In genomic region chr9:33493814-33494213, GRCh38 we compare ENCODE assay signal across 15 cellular contexts. TPM values are rescaled to one million over a fixed set of nuclear protein-coding genes. Genes with fewer than 3 reads are reported as not detected.
DNase-seq lines count a peak whose midpoint lies in the region; ATAC-seq, FAIRE-seq and TF ChIP-seq lines count a peak whose summit lies in the region.
"Not testable (repeated sequence)": the region's sequence is repeated elsewhere in the genome, so short reads cannot be mapped to it uniquely, and the experiment has no call there.
"Had no signal": no experiment of that assay in that cellular context is flagged by ENCODE, and none has a peak within 500 bp of the region (broad histone marks: within the 10 kb centered on the region; RNA-seq: fewer than 3 reads in every experiment).

No MANE protein-coding gene starts in this region.

- H3K4me3 ChIP-seq in A549; K562; HepG2 (replicated peaks in 1 of 3; ENCODE audit: insufficient read depth in 1 of 3, low read depth in 2 of 3, low read length in 3 of 3); pancreas: not testable (repeated sequence)

- DNase-seq in A549 (ENCODE audit: low read depth in 1 of 2, low spot score in 1 of 2); HepG2 (ENCODE audit: low spot score); pancreas: not testable (repeated sequence)
- DNase-seq in EH (ENCODE audit: low read depth) (peak; percentile 29), M059J (ENCODE audit: low read depth) (peak; percentile 32), K562 (ENCODE audit: extremely low read depth in 1 of 4, low spot score in 3 of 4) (peak in 1 of 4 experiments; percentile 13), erythroblast (lab: John Stamatoyannopoulos, UW) (peak; percentile 45 to 59)

- TF ChIP-seq RAD21 in A549 (conservative IDR thresholded peaks at IDR 0.05 in 1 of 2, IDR thresholded peaks at IDR 0.05 in 1 of 2); K562 (CRISPR knock-in tag; conservative IDR thresholded peaks at IDR 0.05 in 1 of 2, IDR thresholded peaks at IDR 0.05 in 1 of 2); HepG2 (CRISPR knock-in tag; IDR thresholded peaks at IDR 0.05): not testable (repeated sequence)

- POLR2A ChIA-PET in A549 (lab: Yijun Ruan, JAX); HepG2 (lab: Yijun Ruan, JAX): not testable (repeated sequence)
- POLR2A ChIA-PET in K562 (lab: Yijun Ruan, JAX): interaction anchor here (1.0 kb wide), 1 partner anchor 19 kb away, joined by 6 read pairs; the partner anchor contains the start of gene NOL6

- peak overlapping the region; percentile 26; the same call in 1 of the 3 replicates for H3K4me2 ChIP-seq in A549
- not testable (repeated sequence) for H3K4me2 ChIP-seq in K562 (ENCODE audit: insufficient read depth, low read length); HepG2 (ENCODE audit: low read depth, low read length)

- CTCF ChIA-PET in A549 (lab: Yijun Ruan, JAX): interaction anchor here (1.3 to 1.4 kb wide), 3 partner anchors 9 to 119 kb away, joined by 3 to 6 read pairs (median 5); no protein-coding TSS in a partner anchor
- CTCF ChIA-PET in K562 (lab: Yijun Ruan, JAX; ENCODE audit: low intra/inter-chr PET ratio); HepG2 (lab: Yijun Ruan, JAX; ENCODE audit: low intra/inter-chr PET ratio, low total read pairs): not testable (repeated sequence)

- H3K4me1 ChIP-seq in A549: peaks cover 20% of the 10 kb centered on the region
- not testable (repeated sequence) for H3K4me1 ChIP-seq in K562 (replicated peaks in 1 of 2; ENCODE audit: control insufficient read depth in 2 of 2, insufficient read depth in 2 of 2, low read length in 2 of 2); HepG2 (ENCODE audit: insufficient read depth, low read length); pancreas

- in situ Hi-C loops in K562 (cut with MboI); HepG2 (cut with HindIII; ENCODE audit: extremely low pct_ligation_motif_present, low pct_unique_long_range_greater_than_20kb): not testable (repeated sequence)

- not testable (repeated sequence) for H3K9me1 ChIP-seq in K562 (ENCODE audit: control insufficient read depth, insufficient read depth, low read length)

- not testable (repeated sequence) for H4K20me1 ChIP-seq in K562 (replicated peaks; ENCODE audit: control insufficient read depth, insufficient read depth, low read length); HepG2 (ENCODE audit: insufficient read depth, low read length)

- FAIRE-seq in A549 (lab: Jason Lieb, UNC); HepG2 (lab: Jason Lieb, UNC); pancreas (lab: Jason Lieb, UNC): not testable (repeated sequence)
- peak; percentile 23 for FAIRE-seq in K562 (lab: Jason Lieb, UNC)

- WGBS in A549 (ENCODE audit: missing lambda C conversion rate): 27% methylated on average over 2 of the region's 2 CpGs
- WGBS in K562 (ENCODE audit: insufficient coverage, low coverage, missing lambda C conversion rate): 0% methylated on average over 2 of the region's 2 CpGs
- 3% methylated on average over 2 of the region's 2 CpGs for WGBS in HepG2 (ENCODE audit: low lambda C conversion rate)
- 16 to 18% methylated on average over 2 of the region's 2 CpGs for WGBS in pancreas, 2 donors

- not testable (repeated sequence) for H3K27ac ChIP-seq in A549; K562 (ENCODE audit: extremely low read depth, low read depth, low read length); HepG2 (ENCODE audit: extremely low read length, insufficient read depth, low read length)
- H3K27ac ChIP-seq in VCaP (peak overlapping the region; percentile 84), pancreas (peak overlapping the region in 1 of 4 donors; percentile 39)

- not testable (repeated sequence) for TF ChIP-seq CTCF in A549 (IDR thresholded peaks at IDR 0.05); VCaP (conservative IDR thresholded peaks at IDR 0.05); K562 (IDR thresholded peaks at IDR 0.05 in 2 of 3, conservative IDR thresholded peaks at IDR 0.05 in 1 of 3; ENCODE audit: insufficient read depth in 2 of 3, low read depth in 1 of 3, low read length in 3 of 3); HepG2 (CRISPR knock-in tag; IDR thresholded peaks at IDR 0.05); pancreas (IDR thresholded peaks at IDR 0.05)

- intact Hi-C loops in K562 (cut with micrococcal nuclease); HepG2 (cut with micrococcal nuclease; ENCODE audit: unreplicated experiment); pancreas (cut with DNase I): not testable (repeated sequence)

- H3K36me3 ChIP-seq in K562 (ENCODE audit: control insufficient read depth, insufficient read depth, low read length); HepG2 (replicated peaks in 1 of 2; ENCODE audit: control insufficient read depth in 1 of 2, insufficient read depth in 2 of 2, low read length in 2 of 2); pancreas: not testable (repeated sequence)

- TF ChIP-seq POLR2A in A549 (IDR thresholded peaks at IDR 0.05; ENCODE audit: low read length); K562 (conservative IDR thresholded peaks at IDR 0.05); erythroblast (IDR thresholded peaks at IDR 0.05; ENCODE audit: low read length); HepG2 (IDR thresholded peaks at IDR 0.05; ENCODE audit: insufficient read depth in 1 of 2, low read depth in 2 of 2, low read length in 2 of 2): not testable (repeated sequence)

- H3K79me2 ChIP-seq in K562 (ENCODE audit: control insufficient read depth, insufficient read depth, low read length); HepG2 (ENCODE audit: insufficient read depth, low read length): not testable (repeated sequence)

- not testable (repeated sequence) for TF ChIP-seq EP300 in A549 (IDR thresholded peaks at IDR 0.05); K562 (IDR thresholded peaks at IDR 0.05; ENCODE audit: low read length); HepG2 (IDR thresholded peaks at IDR 0.05; ENCODE audit: low read depth in 2 of 2, low read length in 2 of 2); HepG2 (CRISPR knock-in tag; IDR thresholded peaks at IDR 0.05; ENCODE audit: borderline replicate concordance)

- not testable (repeated sequence) for H2AFZ ChIP-seq in K562 (ENCODE audit: low read depth, low read length); HepG2 (ENCODE audit: low read length)

- H3K27me3 ChIP-seq in K562 (ENCODE audit: control insufficient read depth in 2 of 2, insufficient read depth in 2 of 2, low read length in 2 of 2); HepG2 (ENCODE audit: control insufficient read depth in 1 of 2, insufficient read depth in 2 of 2, low read length in 2 of 2); pancreas: not testable (repeated sequence)

- not testable (repeated sequence) for ATAC-seq in A549, K562, HepG2
- peak in 3 of 4 donors; percentile 9 to 27 (median 9) for ATAC-seq in pancreas

- not testable (repeated sequence) for BruUV-seq in K562 (replicated peaks; lab: Mats Ljungman, UMichigan); HepG2 (replicated peaks; lab: Mats Ljungman, UMichigan)

- H3K9me3 ChIP-seq in A549; K562 (replicated peaks; ENCODE audit: control insufficient read depth, insufficient read depth, low read depth, low read length); HepG2 (ENCODE audit: low read length); pancreas: not testable (repeated sequence)

- not testable (repeated sequence) for H3K9ac ChIP-seq in K562 (ENCODE audit: insufficient read depth in 1 of 2, low read depth in 2 of 2, low read length in 2 of 2); HepG2 (ENCODE audit: insufficient read depth, low read depth, low read length)

RNA-seq across cellular contexts. Expression of gene NOL6, which starts 20.1 kb away (rescaled TPM):
- polyA plus RNA-seq in A549 (2011; rRNA removed) (49.5 and 56.6 TPM in 2 replicates), A549 (2017; fragmentation: RNase III; extraction: RNeasy Plus Mini Kit Qiagen cat#74134 plus additional on column Dnase treatment) (52.0 to 56.2 TPM (median 52.8 TPM) in 3 replicates), K562 (2011; rRNA removed) (23.5 and 42.1 TPM in 2 replicates), K562 (2014; fragmentation: Illumina TruSeq; extraction: Trizol) (49.9 and 51.2 TPM in 2 replicates), K562 (2014; fragmentation: Nextera tagmentation; extraction: Ambion mirVana) (1 to 10 TPM; 7.7 to 9.4 TPM), K562 (2014; rRNA removed) (33.5 and 35.0 TPM in 2 replicates), HepG2 (2011; rRNA removed) (17.0 and 23.0 TPM in 2 replicates), pancreas (10 to 100 TPM; 27.8 to 28.2 TPM)
- 61.8 and 73.6 TPM in 2 replicates for polyA plus RNA-seq in A549 (2012; cell fraction: cytosol; rRNA removed)
- polyA plus RNA-seq in A549 (2012; cell fraction: nucleus; rRNA removed): 106 and 132 TPM in 2 replicates
- polyA minus RNA-seq in A549 (2011; rRNA and poly(A)+ RNA removed): 74.8 and 80.7 TPM in 2 replicates
- total RNA-seq in M059J (2014; rRNA removed; shearing (Covaris generic)): 30.2 and 39.3 TPM in 2 replicates
- total RNA-seq in K562 (2011; cell fraction: chromatin; rRNA removed; ENCODE audit: low replicate concordance): 80.3 and 225 TPM in 2 replicates
- total RNA-seq in K562 (2011; cell fraction: nucleolus; rRNA removed): 122 and 123 TPM in 2 replicates
- 77.3 and 80.3 TPM in 2 replicates for total RNA-seq in K562 (2011; cell fraction: nucleoplasm; rRNA removed)
- total RNA-seq in K562 (2014; rRNA removed) (23.0 and 37.0 TPM in 2 replicates), K562 (2014; rRNA removed; fragmentation: Illumina TruSeq; extraction: Trizol) (23.0 and 27.0 TPM in 2 replicates), K562 (2015; rRNA removed; fragmentation: Illumina TruSeq; extraction: Trizol) (29.8 and 31.0 TPM in 2 replicates), K562 (2021) (58.9 and 61.1 TPM in 2 replicates), HepG2 (2016; rRNA removed; fragmentation: Illumina TruSeq; extraction: Trizol) (28.6 and 30.2 TPM in 2 replicates), pancreas (10 to 100 TPM; 10.9 to 20.6 (median 17.6) TPM)
- polyA plus RNA-seq in K562 (2011; cell fraction: cytosol; rRNA removed): 21.5 and 30.8 TPM in 2 replicates
- 106 and 124 TPM in 2 replicates for polyA plus RNA-seq in K562 (2011; cell fraction: nucleus; rRNA removed)
- polyA plus RNA-seq in K562 (2012): 25.7 and 37.3 TPM in 2 replicates
- 24.9 and 28.2 TPM in 2 replicates for polyA minus RNA-seq in K562 (2011; rRNA and poly(A)+ RNA removed)
- 21.5 and 28.5 TPM in 2 replicates for polyA minus RNA-seq in K562 (2011; cell fraction: cytosol; rRNA and poly(A)+ RNA removed)
- polyA minus RNA-seq in K562 (2011; cell fraction: nucleus; rRNA and poly(A)+ RNA removed): 39.3 and 50.3 TPM in 2 replicates
- 2.8 and 3.9 TPM in 2 replicates for total RNA-seq in HepG2 (2016; cell fraction: cytosol; rRNA removed; fragmentation: Illumina TruSeq; extraction: Trizol; ENCODE audit: low read depth)
- total RNA-seq in HepG2 (2016; cell fraction: insoluble cytoplasmic fraction; rRNA removed; fragmentation: Illumina TruSeq; extraction: Trizol): 22.1 and 31.4 TPM in 2 replicates
- total RNA-seq in HepG2 (2016; cell fraction: membrane; rRNA removed; fragmentation: Illumina TruSeq; extraction: Trizol): 9.8 and 10.2 TPM in 2 replicates
- total RNA-seq in HepG2 (2016; cell fraction: nucleus; rRNA removed; fragmentation: Illumina TruSeq; extraction: Trizol): 23.4 and 29.5 TPM in 2 replicates
- polyA plus RNA-seq in HepG2 (2011; cell fraction: cytosol; rRNA removed): 9.7 and 9.8 TPM in 2 replicates
- 48.7 and 50.3 TPM in 2 replicates for polyA plus RNA-seq in HepG2 (2011; cell fraction: nucleus; rRNA removed)
- 14.2 and 17.1 TPM in 2 replicates for polyA plus RNA-seq in HepG2 (2012)
- 2.5 and 2.9 TPM in 2 replicates for polyA plus RNA-seq in HepG2 (2016; cell fraction: cytosol; fragmentation: Illumina TruSeq; extraction: Trizol; ENCODE audit: low read depth)
- 22.0 and 27.2 TPM in 2 replicates for polyA plus RNA-seq in HepG2 (2016; cell fraction: insoluble cytoplasmic fraction; fragmentation: Illumina TruSeq; extraction: Trizol; ENCODE audit: low read depth)
- 5.3 and 7.6 TPM in 2 replicates for polyA plus RNA-seq in HepG2 (2016; cell fraction: membrane; fragmentation: Illumina TruSeq; extraction: Trizol; ENCODE audit: low read depth)
- polyA plus RNA-seq in HepG2 (2016; cell fraction: nucleus; fragmentation: Illumina TruSeq; extraction: Trizol; ENCODE audit: insufficient read depth, low read depth): 49.3 and 51.6 TPM in 2 replicates
- 38.5 and 95.8 TPM in 2 replicates for polyA minus RNA-seq in HepG2 (2011; rRNA and poly(A)+ RNA removed; ENCODE audit: low replicate concordance)
- 10.8 and 11.3 TPM in 2 replicates for polyA minus RNA-seq in HepG2 (2011; cell fraction: cytosol; rRNA and poly(A)+ RNA removed)
- 26.0 and 29.8 TPM in 2 replicates for polyA minus RNA-seq in HepG2 (2011; cell fraction: nucleus; rRNA and poly(A)+ RNA removed)

RNA-seq across cellular contexts. Expression of gene ANKRD18B, which starts 30.2 kb away (rescaled TPM):
- polyA plus RNA-seq in A549 (2011; rRNA removed) (11.3 and 12.6 TPM in 2 replicates), A549 (2017; fragmentation: RNase III; extraction: RNeasy Plus Mini Kit Qiagen cat#74134 plus additional on column Dnase treatment) (4.2 to 5.6 TPM (median 4.6 TPM) in 3 replicates), K562 (2011; rRNA removed) (1.6 and 1.8 TPM in 2 replicates), K562 (2014; fragmentation: Illumina TruSeq; extraction: Trizol) (3.3 and 12.6 TPM in 2 replicates), K562 (2014; fragmentation: Nextera tagmentation; extraction: Ambion mirVana) (1 to 10 TPM in 1 of 2 experiments, under 1 TPM in 1; 0.43 to 1.4 TPM), K562 (2014; rRNA removed) (0.77 and 1.1 TPM in 2 replicates), HepG2 (2011; rRNA removed) (0.57 and 0.65 TPM in 2 replicates), pancreas (under 1 TPM in 1 of 2 donors, not detected in 1; 0.66 TPM)
- 2.4 and 2.6 TPM in 2 replicates for polyA plus RNA-seq in A549 (2012; cell fraction: cytosol; rRNA removed)
- 1.5 and 2.4 TPM in 2 replicates for polyA plus RNA-seq in A549 (2012; cell fraction: nucleus; rRNA removed)
- 8.6 and 11.4 TPM in 2 replicates for polyA minus RNA-seq in A549 (2011; rRNA and poly(A)+ RNA removed)
- 0.42 TPM in 1 of 2 replicates, not detected in the other for total RNA-seq in M059J (2014; rRNA removed; shearing (Covaris generic))
- total RNA-seq in K562 (2011; cell fraction: chromatin; rRNA removed; ENCODE audit: low replicate concordance): 5.2 and 17.2 TPM in 2 replicates
- total RNA-seq in K562 (2011; cell fraction: nucleolus; rRNA removed): 3.7 and 7.9 TPM in 2 replicates
- 8.0 and 8.8 TPM in 2 replicates for total RNA-seq in K562 (2011; cell fraction: nucleoplasm; rRNA removed)
- total RNA-seq in K562 (2014; rRNA removed) (1.1 and 1.3 TPM in 2 replicates), K562 (2014; rRNA removed; fragmentation: Illumina TruSeq; extraction: Trizol) (1.9 and 2.7 TPM in 2 replicates), K562 (2015; rRNA removed; fragmentation: Illumina TruSeq; extraction: Trizol) (1.7 and 2.0 TPM in 2 replicates), K562 (2021) (1.9 and 3.3 TPM in 2 replicates), HepG2 (2016; rRNA removed; fragmentation: Illumina TruSeq; extraction: Trizol) (1.2 and 1.4 TPM in 2 replicates), pancreas (1 to 10 TPM in 1 of 6 donors, under 1 TPM in 4, not detected in 1; 0.51 to 1.7 (median 0.73) TPM)
- polyA plus RNA-seq in K562 (2011; cell fraction: cytosol; rRNA removed): 0.46 and 0.54 TPM in 2 replicates
- polyA plus RNA-seq in K562 (2011; cell fraction: nucleus; rRNA removed): 1.5 and 1.7 TPM in 2 replicates
- 1.4 and 2.6 TPM in 2 replicates for polyA plus RNA-seq in K562 (2012)
- 3.9 and 4.3 TPM in 2 replicates for polyA minus RNA-seq in K562 (2011; rRNA and poly(A)+ RNA removed)
- polyA minus RNA-seq in K562 (2011; cell fraction: cytosol; rRNA and poly(A)+ RNA removed): 4.2 TPM in 1 of 2 replicates, not detected in the other
- 3.9 and 6.1 TPM in 2 replicates for polyA minus RNA-seq in K562 (2011; cell fraction: nucleus; rRNA and poly(A)+ RNA removed)
- total RNA-seq in HepG2 (2016; cell fraction: cytosol; rRNA removed; fragmentation: Illumina TruSeq; extraction: Trizol; ENCODE audit: low read depth): not detected in 2 replicates
- 0.36 and 0.61 TPM in 2 replicates for total RNA-seq in HepG2 (2016; cell fraction: insoluble cytoplasmic fraction; rRNA removed; fragmentation: Illumina TruSeq; extraction: Trizol)
- total RNA-seq in HepG2 (2016; cell fraction: membrane; rRNA removed; fragmentation: Illumina TruSeq; extraction: Trizol): 0.34 TPM in 1 of 2 replicates, not detected in the other
- 1.5 and 1.6 TPM in 2 replicates for total RNA-seq in HepG2 (2016; cell fraction: nucleus; rRNA removed; fragmentation: Illumina TruSeq; extraction: Trizol)
- polyA plus RNA-seq in HepG2 (2011; cell fraction: cytosol; rRNA removed): 0.30 TPM in 1 of 2 replicates, not detected in the other
- polyA plus RNA-seq in HepG2 (2011; cell fraction: nucleus; rRNA removed): 1.0 and 1.3 TPM in 2 replicates
- polyA plus RNA-seq in HepG2 (2012): 0.57 TPM in 1 of 2 replicates, not detected in the other
- polyA plus RNA-seq in HepG2 (2016; cell fraction: cytosol; fragmentation: Illumina TruSeq; extraction: Trizol; ENCODE audit: low read depth): not detected in 2 replicates
- polyA plus RNA-seq in HepG2 (2016; cell fraction: insoluble cytoplasmic fraction; fragmentation: Illumina TruSeq; extraction: Trizol; ENCODE audit: low read depth): 0.45 and 0.58 TPM in 2 replicates
- not detected in 2 replicates for polyA plus RNA-seq in HepG2 (2016; cell fraction: membrane; fragmentation: Illumina TruSeq; extraction: Trizol; ENCODE audit: low read depth)
- 0.96 and 1.1 TPM in 2 replicates for polyA plus RNA-seq in HepG2 (2016; cell fraction: nucleus; fragmentation: Illumina TruSeq; extraction: Trizol; ENCODE audit: insufficient read depth, low read depth)
- 13.4 TPM in 1 of 2 replicates, not detected in the other for polyA minus RNA-seq in HepG2 (2011; rRNA and poly(A)+ RNA removed; ENCODE audit: low replicate concordance)
- polyA minus RNA-seq in HepG2 (2011; cell fraction: cytosol; rRNA and poly(A)+ RNA removed): not detected in 2 replicates
- polyA minus RNA-seq in HepG2 (2011; cell fraction: nucleus; rRNA and poly(A)+ RNA removed): 2.6 and 5.5 TPM in 2 replicates
- total RNA-seq: A673; CD4-positive, CD25-positive, alpha-beta regulatory T cell; GM12878 had no signal
- polyA plus RNA-seq: CD14-positive monocyte; CD4-positive, alpha-beta memory T cell; CD4-positive, CD25-positive, alpha-beta regulatory T cell; CD8-positive, alpha-beta memory T cell; GM12878 had no signal

RNA-seq across cellular contexts. Expression of gene AQP3, which starts 46.4 kb away (rescaled TPM):
- polyA plus RNA-seq in A549 (2011; rRNA removed) (18.8 and 21.7 TPM in 2 replicates), A549 (2017; fragmentation: RNase III; extraction: RNeasy Plus Mini Kit Qiagen cat#74134 plus additional on column Dnase treatment) (5.4 to 7.2 TPM (median 6.2 TPM) in 3 replicates), K562 (2011; rRNA removed) (25.8 and 31.5 TPM in 2 replicates), K562 (2014; fragmentation: Illumina TruSeq; extraction: Trizol) (25.0 and 30.0 TPM in 2 replicates), K562 (2014; fragmentation: Nextera tagmentation; extraction: Ambion mirVana) (1 to 10 TPM; 4.2 to 6.0 TPM), K562 (2014; rRNA removed) (25.3 and 29.9 TPM in 2 replicates), HepG2 (2011; rRNA removed) (5.5 and 12.2 TPM in 2 replicates), pancreas (10 to 100 TPM; 18.3 to 20.2 TPM)
- 5.7 and 8.1 TPM in 2 replicates for polyA plus RNA-seq in A549 (2012; cell fraction: cytosol; rRNA removed)
- 7.2 and 8.9 TPM in 2 replicates for polyA plus RNA-seq in A549 (2012; cell fraction: nucleus; rRNA removed)
- 18.5 and 20.7 TPM in 2 replicates for polyA minus RNA-seq in A549 (2011; rRNA and poly(A)+ RNA removed)
- total RNA-seq in M059J (2014; rRNA removed; shearing (Covaris generic)): 0.57 and 1.1 TPM in 2 replicates
- 13.3 and 46.7 TPM in 2 replicates for total RNA-seq in K562 (2011; cell fraction: chromatin; rRNA removed; ENCODE audit: low replicate concordance)
- 57.8 and 76.0 TPM in 2 replicates for total RNA-seq in K562 (2011; cell fraction: nucleolus; rRNA removed)
- total RNA-seq in K562 (2011; cell fraction: nucleoplasm; rRNA removed): 30.8 and 35.2 TPM in 2 replicates
- total RNA-seq in K562 (2014; rRNA removed) (17.6 and 26.9 TPM in 2 replicates), K562 (2014; rRNA removed; fragmentation: Illumina TruSeq; extraction: Trizol) (11.1 and 12.8 TPM in 2 replicates), K562 (2015; rRNA removed; fragmentation: Illumina TruSeq; extraction: Trizol) (13.3 and 15.1 TPM in 2 replicates), K562 (2021) (25.5 and 27.1 TPM in 2 replicates), HepG2 (2016; rRNA removed; fragmentation: Illumina TruSeq; extraction: Trizol) (0.87 and 1.4 TPM in 2 replicates), pancreas (10 to 100 TPM; 18.3 to 39.0 (median 24.7) TPM)
- polyA plus RNA-seq in K562 (2011; cell fraction: cytosol; rRNA removed): 51.7 and 150 TPM in 2 replicates
- polyA plus RNA-seq in K562 (2011; cell fraction: nucleus; rRNA removed): 29.5 and 64.4 TPM in 2 replicates
- 11.3 and 35.0 TPM in 2 replicates for polyA plus RNA-seq in K562 (2012)
- polyA minus RNA-seq in K562 (2011; rRNA and poly(A)+ RNA removed): 12.9 and 30.5 TPM in 2 replicates
- polyA minus RNA-seq in K562 (2011; cell fraction: cytosol; rRNA and poly(A)+ RNA removed): 34.6 and 39.6 TPM in 2 replicates
- 6.3 and 7.5 TPM in 2 replicates for polyA minus RNA-seq in K562 (2011; cell fraction: nucleus; rRNA and poly(A)+ RNA removed)
- 0.30 and 0.62 TPM in 2 replicates for total RNA-seq in HepG2 (2016; cell fraction: cytosol; rRNA removed; fragmentation: Illumina TruSeq; extraction: Trizol; ENCODE audit: low read depth)
- 0.73 and 1.5 TPM in 2 replicates for total RNA-seq in HepG2 (2016; cell fraction: insoluble cytoplasmic fraction; rRNA removed; fragmentation: Illumina TruSeq; extraction: Trizol)
- total RNA-seq in HepG2 (2016; cell fraction: membrane; rRNA removed; fragmentation: Illumina TruSeq; extraction: Trizol): 0.65 and 0.99 TPM in 2 replicates
- 1.2 and 1.3 TPM in 2 replicates for total RNA-seq in HepG2 (2016; cell fraction: nucleus; rRNA removed; fragmentation: Illumina TruSeq; extraction: Trizol)
- 7.3 and 9.8 TPM in 2 replicates for polyA plus RNA-seq in HepG2 (2011; cell fraction: cytosol; rRNA removed)
- 8.4 and 11.9 TPM in 2 replicates for polyA plus RNA-seq in HepG2 (2011; cell fraction: nucleus; rRNA removed)
- polyA plus RNA-seq in HepG2 (2012): 14.8 and 18.2 TPM in 2 replicates
- 0.33 and 0.46 TPM in 2 replicates for polyA plus RNA-seq in HepG2 (2016; cell fraction: cytosol; fragmentation: Illumina TruSeq; extraction: Trizol; ENCODE audit: low read depth)
- polyA plus RNA-seq in HepG2 (2016; cell fraction: insoluble cytoplasmic fraction; fragmentation: Illumina TruSeq; extraction: Trizol; ENCODE audit: low read depth): 0.59 and 0.63 TPM in 2 replicates
- polyA plus RNA-seq in HepG2 (2016; cell fraction: membrane; fragmentation: Illumina TruSeq; extraction: Trizol; ENCODE audit: low read depth): 0.94 and 1.2 TPM in 2 replicates
- 1.4 and 2.5 TPM in 2 replicates for polyA plus RNA-seq in HepG2 (2016; cell fraction: nucleus; fragmentation: Illumina TruSeq; extraction: Trizol; ENCODE audit: insufficient read depth, low read depth)
- polyA minus RNA-seq in HepG2 (2011; rRNA and poly(A)+ RNA removed; ENCODE audit: low replicate concordance): 6.2 and 648 TPM in 2 replicates
- polyA minus RNA-seq in HepG2 (2011; cell fraction: cytosol; rRNA and poly(A)+ RNA removed): 4.7 and 6.3 TPM in 2 replicates
- polyA minus RNA-seq in HepG2 (2011; cell fraction: nucleus; rRNA and poly(A)+ RNA removed): 2.0 and 2.7 TPM in 2 replicates
- total RNA-seq: G401 had no signal
